12 cellular contexts compared by ENCODE assay signal in the genomic region with DNA sequence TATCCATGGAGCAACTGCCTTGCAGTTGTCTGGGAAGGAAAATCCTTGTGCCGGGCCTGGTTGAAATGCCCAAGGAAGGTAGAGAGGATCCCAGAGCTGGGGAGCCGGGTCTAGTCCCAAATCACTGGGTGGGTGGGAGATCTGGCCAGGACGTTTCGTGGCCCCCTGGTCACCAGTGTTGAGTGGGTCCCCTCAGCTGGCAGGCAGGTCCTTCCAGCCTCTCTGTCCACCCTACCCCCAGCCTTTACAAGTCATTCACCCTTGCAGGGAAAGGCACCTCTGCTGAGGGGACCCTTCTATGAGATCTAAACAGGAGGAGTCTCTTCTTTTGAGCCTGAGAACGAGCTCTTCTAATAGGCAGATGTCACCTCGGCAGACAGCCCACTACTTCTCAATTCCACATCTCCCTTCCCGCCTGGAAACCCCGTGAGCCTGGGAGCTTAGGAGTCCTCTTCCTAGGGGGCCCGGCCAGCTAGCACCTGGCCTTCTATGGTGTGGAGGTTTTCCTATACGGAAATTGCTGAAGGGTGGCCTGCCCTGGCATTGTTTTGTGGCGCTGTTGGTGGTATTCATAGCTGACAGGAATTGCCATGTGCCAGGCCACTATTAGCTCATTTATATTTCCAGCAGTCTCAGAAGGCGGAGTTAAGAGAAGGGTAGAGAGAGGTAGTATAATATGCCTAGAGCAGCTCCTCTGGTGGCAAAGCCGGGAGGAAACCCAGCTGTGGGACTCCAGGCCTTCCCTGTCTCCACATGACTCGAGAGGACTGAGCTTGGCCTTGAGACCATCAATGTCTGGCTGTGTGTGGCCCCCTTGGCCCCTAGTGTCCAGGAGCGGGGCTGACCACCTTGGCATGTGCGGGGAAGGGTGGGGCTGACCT. TPM values are rescaled to one million over a fixed set of nuclear protein-coding genes. Genes with fewer than 3 reads are reported as not detected.
A peak's percentile ranks its signal among the peaks of the same experiment; 100 is the strongest.
DNase-seq lines count a peak whose midpoint lies in the region; ATAC-seq and TF ChIP-seq lines count a peak whose summit lies in the region.
"Had no signal": no experiment of that assay in that cellular context is flagged by ENCODE, and none has a peak within 500 bp of the region (broad histone marks: within the 10 kb centered on the region; RNA-seq: fewer than 3 reads in every experiment).

No MANE protein-coding gene starts in this region.

- peak overlapping the region; percentile 30 for H3K4me3 Mint-ChIP-seq in glutamatergic neuron (ENCODE audit: unreplicated experiment)
- no peak overlapping the region for H3K4me3 Mint-ChIP-seq in activated T-cell treated with anti-CD3 and anti-CD28 coated beads, Interleukin-2, amount 50 U/mL, for 72 hours

- no peaks in the 10 kb centered on the region for H3K27me3 ChIP-seq in BLaER1 treated with 17β-estradiol and CSF1 and Interleukin-3, amounts not matched to agents 10 nM and 100 nM
- H3K27me3 ChIP-seq in RWPE2 (ENCODE audit: insufficient read depth, poor library complexity, severe bottlenecking) (no peaks in the 10 kb centered on the region), prostate gland (replicated peaks; ENCODE audit: insufficient read depth) (no peaks in the 10 kb centered on the region)

- no peak for TF ChIP-seq POLR2A in prostate gland (IDR thresholded peaks at IDR 0.05)

- peaks cover 67 to 100% (median 100%) of the 10 kb centered on the region in 10 experiments for H3K4me1 ChIP-seq in BLaER1 treated with 17β-estradiol and CSF1 and Interleukin-3, amounts not matched to agents 10 nM and 100 nM
- peaks cover 33% of the 10 kb centered on the region for H3K4me1 ChIP-seq in RWPE2 (ENCODE audit: insufficient read depth, poor library complexity, severe bottlenecking)
- peaks cover 12% of the 10 kb centered on the region for H3K4me1 ChIP-seq in prostate gland (replicated peaks)

- DNase-seq in RWPE2 (ENCODE audit: low spot score) (no peak), glutamatergic neuron (peak; percentile 19), prostate gland (ENCODE audit: low spot score) (no peak), NCI-H774 (lab: John Stamatoyannopoulos, UW) (no peak)
- DNase-seq in activated T-cell treated with anti-CD3 and anti-CD28 coated beads, Interleukin-2, amount 50 U/mL, for 72 hours = no peak
- DNase-seq: activated naive CD4-positive, alpha-beta T cell treated with anti-CD3 and anti-CD28 coated beads, Interleukin-2, amount 50 U/mL, for 16 hours; NK-92 treated with Interleukin-12 subunit alpha and Interleukin-12 subunit beta, amount 100 ng/mL, for 24 hours; occipital lobe; stimulated activated CD8-positive, alpha-beta memory T cell treated with anti-CD3 and anti-CD28 coated beads, Interleukin-4, amount 100 ng/mL, for 48 hours had no signal

- H3K36me3 Mint-ChIP-seq in glutamatergic neuron (ENCODE audit: unreplicated experiment) = no peaks in the 10 kb centered on the region
- H3K36me3 Mint-ChIP-seq in activated T-cell treated with anti-CD3 and anti-CD28 coated beads, Interleukin-2, amount 50 U/mL, for 72 hours (ENCODE audit: insufficient read depth in 2 of 2) = no peaks in the 10 kb centered on the region

- H3K4me3 ChIP-seq in BLaER1 treated with 17β-estradiol and CSF1 and Interleukin-3, amounts not matched to agents 10 nM and 100 nM = no peak overlapping the region; a peak in 1 of 20 replicates
- H3K4me3 ChIP-seq in RWPE2 (ENCODE audit: severe bottlenecking) (no peak overlapping the region), prostate gland (no peak overlapping the region)

- ATAC-seq in RWPE2 (ENCODE audit: low read depth) = peak; percentile 64
- ATAC-seq in GM18519 (IDR thresholded peaks at IDR 0.05; ENCODE audit: low FRiP score, unreplicated experiment) = no peak
- ATAC-seq in HG02970 (IDR thresholded peaks at IDR 0.05; ENCODE audit: low FRiP score, unreplicated experiment) = no peak
- ATAC-seq in activated T-cell treated with anti-CD3 and anti-CD28 coated beads, Interleukin-2, amount 50 U/mL, for 72 hours (replicated peaks in 1 of 2) = no peak

- 56% methylated on average over 16 of the region's 16 CpGs for WGBS in prostate gland

- intact Hi-C loops in prostate gland (cut with DNase I) = no loop called here

- H3K9me3 Mint-ChIP-seq in glutamatergic neuron (ENCODE audit: unreplicated experiment) = peaks cover 7% of the 10 kb centered on the region
- H3K9me3 Mint-ChIP-seq in activated T-cell treated with anti-CD3 and anti-CD28 coated beads, Interleukin-2, amount 50 U/mL, for 72 hours = no peaks in the 10 kb centered on the region

- peak overlapping the region; percentile 35 to 99 (median 95) for H3K4me2 ChIP-seq in BLaER1 treated with 17β-estradiol and CSF1 and Interleukin-3, amounts not matched to agents 10 nM and 100 nM

- H4K20me1 ChIP-seq in BLaER1 treated with 17β-estradiol and CSF1 and Interleukin-3, amounts not matched to agents 10 nM and 100 nM = peaks cover 65 to 100% (median 98%) of the 10 kb centered on the region in 11 experiments; a peak in 21 of 22 replicates

- H3K27me3 Mint-ChIP-seq in glutamatergic neuron (ENCODE audit: unreplicated experiment) = no peaks in the 10 kb centered on the region
- no peaks in the 10 kb centered on the region for H3K27me3 Mint-ChIP-seq in activated T-cell treated with anti-CD3 and anti-CD28 coated beads, Interleukin-2, amount 50 U/mL, for 72 hours (ENCODE audit: low read depth)

- peaks cover 0 to 50% (median 19%) of the 10 kb centered on the region in 11 experiments; a peak in 16 of 22 replicates for H3K36me3 ChIP-seq in BLaER1 treated with 17β-estradiol and CSF1 and Interleukin-3, amounts not matched to agents 10 nM and 100 nM
- H3K36me3 ChIP-seq in RWPE2 (ENCODE audit: low read depth) (peaks cover 40% of the 10 kb centered on the region), prostate gland (no peaks in the 10 kb centered on the region)

- H3K4me1 Mint-ChIP-seq in glutamatergic neuron (ENCODE audit: low read depth, unreplicated experiment) = peaks cover 74% of the 10 kb centered on the region
- H3K4me1 Mint-ChIP-seq in activated T-cell treated with anti-CD3 and anti-CD28 coated beads, Interleukin-2, amount 50 U/mL, for 72 hours (ENCODE audit: low read depth) = peaks cover 35% of the 10 kb centered on the region

- no peaks in the 10 kb centered on the region for H3K9me3 ChIP-seq in BLaER1 treated with 17β-estradiol and CSF1 and Interleukin-3, amounts not matched to agents 10 nM and 100 nM (replicated peaks in 1 of 11)
- H3K9me3 ChIP-seq in RWPE2 (ENCODE audit: severe bottlenecking) (no peaks in the 10 kb centered on the region), prostate gland (no peaks in the 10 kb centered on the region)

- peak overlapping the region; percentile 85 for H3K27ac Mint-ChIP-seq in glutamatergic neuron (ENCODE audit: unreplicated experiment)
- no peak overlapping the region for H3K27ac Mint-ChIP-seq in activated T-cell treated with anti-CD3 and anti-CD28 coated beads, Interleukin-2, amount 50 U/mL, for 72 hours

- TF ChIP-seq CTCF in RWPE2 (IDR thresholded peaks at IDR 0.05; ENCODE audit: poor library complexity, severe bottlenecking) (no peak), glutamatergic neuron (IDR thresholded peaks at IDR 0.05; ENCODE audit: partially characterized antibody, unreplicated experiment) (no peak), prostate gland (IDR thresholded peaks at IDR 0.05) (no peak)

- peak overlapping the region in 6 of 11 experiments; percentile 16 to 53 (median 36); a peak in 8 of 22 replicates for H3K9ac ChIP-seq in BLaER1 treated with 17β-estradiol and CSF1 and Interleukin-3, amounts not matched to agents 10 nM and 100 nM

- H3K27ac ChIP-seq in BLaER1 treated with 17β-estradiol and CSF1 and Interleukin-3, amounts not matched to agents 10 nM and 100 nM = peak overlapping the region in 8 of 11 experiments; percentile 1 to 82 (median 39); a peak in 12 of 22 replicates
- peak overlapping the region; percentile 35 for H3K27ac ChIP-seq in RWPE2 (ENCODE audit: poor library complexity, severe bottlenecking)
- H3K27ac ChIP-seq in prostate gland = peak overlapping the region; percentile 8 to 44

RNA-seq across cellular contexts. Expression of a gene that starts 13.3 kb away (rescaled TPM):
- total RNA-seq in glutamatergic neuron (ENCODE audit: unreplicated experiment) = 863 TPM
- 100 to 1,000 TPM in 1 of 2 donors, 10 to 100 TPM in 1; 84.3 to 258 TPM for total RNA-seq in prostate gland
- 100 to 1,000 TPM; 110 to 128 TPM for total RNA-seq in activated T-cell treated with anti-CD3 and anti-CD28 coated beads, Interleukin-2, amount 50 U/mL, for 72 hours
